ENCODE assay signal across 8 cellular contexts in genomic region chr22:30890689-30891442, GRCh38.
DNase-seq lines count a peak whose midpoint lies in the region; ATAC-seq and TF ChIP-seq lines count a peak whose summit lies in the region.

No MANE protein-coding gene starts in this region.

- no peak overlapping the region for H3K4me3 Mint-ChIP-seq in mesothelial cell of epicardium
- no peak overlapping the region for H3K4me3 Mint-ChIP-seq in activated T-helper 2 cell treated with anti-CD3 and anti-CD28 coated beads, Interferon-gamma antibody, Interleukin-2, Interleukin-4, amounts not matched to agents 10 μg/mL and 5 μg/mL and 100 μg/mL, durations not matched to agents 14 hours and 24 hours and 36 hours (ENCODE audit: low read depth)

- no peak overlapping the region for H3K27ac Mint-ChIP-seq in mesothelial cell of epicardium
- no peak overlapping the region for H3K27ac Mint-ChIP-seq in activated T-helper 2 cell treated with anti-CD3 and anti-CD28 coated beads, Interferon-gamma antibody, Interleukin-2, Interleukin-4, amounts not matched to agents 10 μg/mL and 5 μg/mL and 100 μg/mL, durations not matched to agents 14 hours and 24 hours and 36 hours

- in situ Hi-C loops in GM23248 (cut with MboI), result no loop called here

- no peaks in the 10 kb centered on the region for H3K9me2 ChIP-seq in GM23248 (ENCODE audit: insufficient read depth)

- H3K36me3 Mint-ChIP-seq in mesothelial cell of epicardium, result peaks cover 8% of the 10 kb centered on the region
- H3K36me3 Mint-ChIP-seq in activated T-helper 2 cell treated with anti-CD3 and anti-CD28 coated beads, Interferon-gamma antibody, Interleukin-2, Interleukin-4, amounts not matched to agents 10 μg/mL and 5 μg/mL and 100 μg/mL, durations not matched to agents 14 hours and 24 hours and 36 hours (ENCODE audit: low read depth), result no peaks in the 10 kb centered on the region

- H3K79me2 ChIP-seq in GM23248 (ENCODE audit: insufficient read depth), result no peaks in the 10 kb centered on the region

- no peak overlapping the region for H3K4me3 ChIP-seq in AG04450 (ENCODE audit: low read depth, low read length)
- no peak overlapping the region for H3K4me3 ChIP-seq in GM23248

- TF ChIP-seq CTCF in AG04450 (IDR thresholded peaks at IDR 0.05; ENCODE audit: low read depth, low read length), result peak; percentile 74
- TF ChIP-seq CTCF in mesothelial cell of epicardium (IDR thresholded peaks at IDR 0.05; ENCODE audit: unreplicated experiment), result peak; percentile 71

- CTCF ChIA-PET in AG04450 (lab: Charles Lee), result interaction anchor here (0.8 to 3.7 kb wide), 9 partner anchors 9 to 126 kb away, joined by 3 to 30 read pairs (median 3); no protein-coding TSS in a partner anchor

- no peak overlapping the region for H3K4me2 ChIP-seq in GM23248 (ENCODE audit: unreplicated experiment)

- no peaks in the 10 kb centered on the region for H3K36me3 ChIP-seq in GM23248 (ENCODE audit: low read depth)

- no peaks in the 10 kb centered on the region for H3K4me1 ChIP-seq in GM23248 (ENCODE audit: insufficient read depth)

- peaks cover 2% of the 10 kb centered on the region for H3K4me1 Mint-ChIP-seq in mesothelial cell of epicardium
- peaks cover 8% of the 10 kb centered on the region for H3K4me1 Mint-ChIP-seq in activated T-helper 2 cell treated with anti-CD3 and anti-CD28 coated beads, Interferon-gamma antibody, Interleukin-2, Interleukin-4, amounts not matched to agents 10 μg/mL and 5 μg/mL and 100 μg/mL, durations not matched to agents 14 hours and 24 hours and 36 hours (ENCODE audit: low read depth)

- POLR2A ChIA-PET in AG04450 (lab: Yijun Ruan, JAX), result no interaction called here

- H3K9me3 Mint-ChIP-seq in mesothelial cell of epicardium, result no peaks in the 10 kb centered on the region
- H3K9me3 Mint-ChIP-seq in activated T-helper 2 cell treated with anti-CD3 and anti-CD28 coated beads, Interferon-gamma antibody, Interleukin-2, Interleukin-4, amounts not matched to agents 10 μg/mL and 5 μg/mL and 100 μg/mL, durations not matched to agents 14 hours and 24 hours and 36 hours, result no peaks in the 10 kb centered on the region

- no peaks in the 10 kb centered on the region; the same call in 1 of the 2 replicates for H3K9me3 ChIP-seq in AG04450 (ENCODE audit: control insufficient read depth, insufficient read depth, low read length)
- no peaks in the 10 kb centered on the region for H3K9me3 ChIP-seq in GM23248 (ENCODE audit: low read depth)

- ATAC-seq in HG02884 (IDR thresholded peaks at IDR 0.05; ENCODE audit: unreplicated experiment), result no peak

- intact Hi-C loops in activated T-helper 2 cell treated with anti-CD3 and anti-CD28 coated beads, Interferon-gamma antibody, Interleukin-2, Interleukin-4, amounts not matched to agents 10 μg/mL and 5 μg/mL and 100 μg/mL, durations not matched to agents 14 hours and 24 hours and 36 hours (cut with micrococcal nuclease), result no loop called here

- H3K27me3 ChIP-seq in AG04450 (ENCODE audit: control insufficient read depth, insufficient read depth, low read length) (no peaks in the 10 kb centered on the region), GM23248 (replicated peaks; ENCODE audit: insufficient read depth) (no peaks in the 10 kb centered on the region)

- H2AFZ ChIP-seq in GM23248, result no peak overlapping the region

- WGBS in GM23248 (ENCODE audit: low coverage in 1 of 2, low lambda C conversion rate in 2 of 2, missing lambda C conversion rate in 2 of 2), 2 experiments, result 78 to 83% methylated on average over 17 of the region's 17 CpGs

- DNase-seq in AG04450 (ENCODE audit: low read depth, low spot score) (no peak), GM23248 (peak; percentile 59), UCSD-AML1 (lab: John Stamatoyannopoulos, UW; ENCODE audit: unreplicated experiment) (peak; percentile 23), ecto neural progenitor cell (ENCODE audit: low spot score) (peak; percentile 71), mesothelial cell of epicardium (ENCODE audit: low spot score in 2 of 2, unreplicated experiment in 2 of 2) (peak in 1 of 2 experiments; percentile 46), middle frontal gyrus (ENCODE audit: extremely low spot score, low spot score) (no peak)
- DNase-seq in activated T-helper 2 cell treated with anti-CD3 and anti-CD28 coated beads, Interferon-gamma antibody, Interleukin-2, Interleukin-4, amounts not matched to agents 10 μg/mL and 5 μg/mL and 100 μg/mL, durations not matched to agents 14 hours and 24 hours and 36 hours (ENCODE audit: low spot score), result no peak

- H3K27ac ChIP-seq in AG04450 (ENCODE audit: low read depth, low read length), result no peak overlapping the region
- H3K27ac ChIP-seq in GM23248, result no peak overlapping the region

- no peaks in the 10 kb centered on the region for H4K20me1 ChIP-seq in GM23248 (ENCODE audit: insufficient read depth)

- no peaks in the 10 kb centered on the region for H3K27me3 Mint-ChIP-seq in mesothelial cell of epicardium (ENCODE audit: low read depth)
- H3K27me3 Mint-ChIP-seq in activated T-helper 2 cell treated with anti-CD3 and anti-CD28 coated beads, Interferon-gamma antibody, Interleukin-2, Interleukin-4, amounts not matched to agents 10 μg/mL and 5 μg/mL and 100 μg/mL, durations not matched to agents 14 hours and 24 hours and 36 hours (ENCODE audit: low read depth), result no peaks in the 10 kb centered on the region

- no peaks in the 10 kb centered on the region for H3F3A ChIP-seq in GM23248 (ENCODE audit: insufficient read depth)

- no peak overlapping the region for H3K9ac ChIP-seq in GM23248

Comparison
In these comparisons a context has a peak if more than half of its experiments do, and no peak if none do; other contexts are left out.
1. DNase-seq: peak in GM23248 (single experiment), UCSD-AML1 (single experiment) and ecto neural progenitor cell (single experiment); none in AG04450 (single experiment), middle frontal gyrus (single experiment) and activated T-helper 2 cell treated with anti-CD3 and anti-CD28 coated beads, Interferon-gamma antibody, Interleukin-2, Interleukin-4, amounts not matched to agents 10 μg/mL and 5 μg/mL and 100 μg/mL, durations not matched to agents 14 hours and 24 hours and 36 hours (single experiment).